In the genomic region with DNA sequence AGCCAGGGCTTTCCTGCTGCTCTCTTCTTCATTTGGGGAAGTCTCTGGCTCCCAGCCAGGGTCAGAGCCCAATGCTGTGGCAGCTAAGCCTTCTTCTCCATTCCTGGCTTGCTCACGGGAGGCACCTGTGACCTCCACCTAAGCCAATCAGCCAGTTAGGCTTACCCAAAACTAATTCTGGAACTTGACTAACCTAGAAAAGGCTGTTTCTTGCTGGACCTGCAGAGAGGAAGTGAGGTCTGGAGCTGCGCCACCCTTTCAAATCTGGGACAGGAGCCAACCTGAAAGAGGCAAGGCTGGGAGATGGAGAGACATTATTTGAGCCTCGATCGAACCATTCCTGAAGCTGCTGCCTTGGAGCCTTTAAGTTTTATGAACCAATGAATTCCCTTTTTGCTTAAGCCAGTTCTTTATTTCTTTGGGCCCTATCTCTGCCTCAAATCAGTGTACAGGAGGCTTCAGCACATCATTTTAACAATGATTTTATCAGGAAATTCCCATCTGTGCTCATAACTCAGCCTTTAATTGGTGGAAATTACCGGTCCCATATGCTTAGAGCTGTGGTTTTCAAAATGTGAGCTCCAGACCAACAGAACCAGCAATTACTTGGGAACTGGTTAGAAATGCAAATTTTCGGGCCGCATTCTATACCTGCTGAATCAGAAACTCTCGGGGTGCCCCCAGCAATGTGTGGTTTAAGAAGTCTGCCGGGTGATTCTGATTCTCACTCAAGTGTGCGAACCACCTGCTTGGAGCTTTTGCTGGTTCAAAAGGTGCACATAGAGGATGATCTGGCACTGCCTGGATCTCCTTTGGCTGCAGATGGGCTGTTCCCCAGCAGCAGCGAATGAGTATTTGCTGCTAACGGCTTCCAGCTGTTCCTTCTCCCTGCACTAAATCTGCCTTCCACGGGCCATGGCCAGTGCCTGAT, we compare ENCODE assay signal across 1 cellular context.
A peak's percentile ranks its signal among the peaks of the same experiment; 100 is the strongest.
TF ChIP-seq lines count a peak whose summit lies in the region.

No MANE protein-coding gene starts in this region.

TF ChIP-seq in GM12878, 131 proteins besides CTCF, POLR2A, EP300 and RAD21 (continued from another document):
- TF ChIP-seq, protein P1, sequence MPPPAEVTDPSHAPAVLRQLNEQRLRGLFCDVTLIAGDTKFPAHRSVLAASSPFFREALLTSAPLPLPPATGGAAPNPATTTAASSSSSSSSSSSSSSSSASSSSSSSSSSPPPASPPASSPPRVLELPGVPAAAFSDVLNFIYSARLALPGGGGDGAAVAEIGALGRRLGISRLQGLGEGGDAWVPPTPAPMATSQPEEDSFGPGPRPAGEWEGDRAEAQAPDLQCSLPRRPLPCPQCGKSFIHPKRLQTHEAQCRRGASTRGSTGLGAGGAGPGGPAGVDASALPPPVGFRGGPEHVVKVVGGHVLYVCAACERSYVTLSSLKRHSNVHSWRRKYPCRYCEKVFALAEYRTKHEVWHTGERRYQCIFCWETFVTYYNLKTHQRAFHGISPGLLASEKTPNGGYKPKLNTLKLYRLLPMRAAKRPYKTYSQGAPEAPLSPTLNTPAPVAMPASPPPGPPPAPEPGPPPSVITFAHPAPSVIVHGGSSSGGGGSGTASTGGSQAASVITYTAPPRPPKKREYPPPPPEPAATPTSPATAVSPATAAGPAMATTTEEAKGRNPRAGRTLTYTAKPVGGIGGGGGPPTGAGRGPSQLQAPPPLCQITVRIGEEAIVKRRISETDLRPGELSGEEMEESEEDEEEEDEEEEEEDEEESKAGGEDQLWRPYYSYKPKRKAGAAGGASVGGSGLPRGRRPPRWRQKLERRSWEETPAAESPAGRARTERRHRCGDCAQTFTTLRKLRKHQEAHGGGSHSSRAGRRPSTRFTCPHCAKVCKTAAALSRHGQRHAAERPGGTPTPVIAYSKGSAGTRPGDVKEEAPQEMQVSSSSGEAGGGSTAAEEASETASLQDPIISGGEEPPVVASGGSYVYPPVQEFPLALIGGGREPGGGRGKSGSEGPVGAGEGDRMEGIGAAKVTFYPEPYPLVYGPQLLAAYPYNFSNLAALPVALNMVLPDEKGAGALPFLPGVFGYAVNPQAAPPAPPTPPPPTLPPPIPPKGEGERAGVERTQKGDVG (CRISPR knock-in tag; IDR thresholded peaks at IDR 0.05), result no peak
- TF ChIP-seq ETV6 (conservative IDR thresholded peaks at IDR 0.05 in 1 of 2, IDR thresholded peaks at IDR 0.05 in 1 of 2; ENCODE audit: borderline replicate concordance in 1 of 2, low read depth in 1 of 2) (no peak), RELA (IDR thresholded peaks at IDR 0.05; ENCODE audit: borderline replicate concordance, partially characterized antibody) (no peak), IKZF1 (conservative IDR thresholded peaks at IDR 0.05) (peak; percentile 51), TCF3 (IDR thresholded peaks at IDR 0.05; ENCODE audit: borderline replicate concordance, insufficient read depth, low read depth, low read length) (peak; percentile 48; the same call in 1 of the 2 replicates), RFX5 (IDR thresholded peaks at IDR 0.05; ENCODE audit: low read depth, low read length) (no peak), MEF2A (IDR thresholded peaks at IDR 0.05; ENCODE audit: insufficient read depth, low read depth, low read length) (no peak), POU2F2 (IDR thresholded peaks at IDR 0.05; ENCODE audit: borderline replicate concordance, low read depth, low read length) (peak; percentile 87), CHD4 (IDR thresholded peaks at IDR 0.05) (no peak), BHLHE40 (IDR thresholded peaks at IDR 0.05; ENCODE audit: borderline replicate concordance in 1 of 2, low read depth in 2 of 2, low read length in 1 of 2) (peak; percentile 80 to 86), SREBF2 (IDR thresholded peaks at IDR 0.05; ENCODE audit: low read length) (no peak), STAT3 (IDR thresholded peaks at IDR 0.05; ENCODE audit: low read depth, low read length) (0 out of 2 replicates have a peak, but pooled peaks have one; percentile 64), CBFB (IDR thresholded peaks at IDR 0.05; ENCODE audit: low read depth) (0 out of 2 replicates have a peak, but pooled peaks have one; percentile 42), NR2F1 (conservative IDR thresholded peaks at IDR 0.05) (0 out of 2 replicates have a peak, but pooled peaks have one; percentile 27), BCL11A (IDR thresholded peaks at IDR 0.05; ENCODE audit: low read depth, low read length) (peak; percentile 58; the same call in 1 of the 2 replicates), SPI1 (IDR thresholded peaks at IDR 0.05; ENCODE audit: borderline replicate concordance, insufficient read depth, low read depth, low read length) (peak; percentile 85), NR2C1 (IDR thresholded peaks at IDR 0.05) (no peak), RB1 (IDR thresholded peaks at IDR 0.05; ENCODE audit: borderline replicate concordance) (no peak), MTA2 (IDR thresholded peaks at IDR 0.05; ENCODE audit: low read depth) (peak; percentile 89), MEF2B (IDR thresholded peaks at IDR 0.05; ENCODE audit: partially characterized antibody, poor library complexity, severe bottlenecking) (no peak), TCF12 (IDR thresholded peaks at IDR 0.05; ENCODE audit: low read depth, low read length) (peak; percentile 42; the same call in 1 of the 2 replicates), ASH2L (IDR thresholded peaks at IDR 0.05; ENCODE audit: borderline replicate concordance, low read depth) (no peak), ZBED1 (IDR thresholded peaks at IDR 0.05; ENCODE audit: borderline replicate concordance) (no peak), ZNF274 (IDR thresholded peaks at IDR 0.05; ENCODE audit: insufficient read depth, insufficient read length) (no peak), WRNIP1 (IDR thresholded peaks at IDR 0.05; ENCODE audit: borderline replicate concordance, low read depth, low read length) (no peak), IRF4 (IDR thresholded peaks at IDR 0.05; ENCODE audit: low read depth, low read length) (no peak), TBL1XR1 (IDR thresholded peaks at IDR 0.05; ENCODE audit: low read depth, low read length) (peak; percentile 69), EZH2 (IDR thresholded peaks at IDR 0.05; ENCODE audit: borderline replicate concordance, control insufficient read depth, low read depth, low read length) (no peak), POLR2AphosphoS5 (IDR thresholded peaks at IDR 0.05; ENCODE audit: low read length) (no peak), NFXL1 (IDR thresholded peaks at IDR 0.05; ENCODE audit: borderline replicate concordance) (no peak), IKZF2 (IDR thresholded peaks at IDR 0.05) (peak; percentile 53 to 65; a peak in 3 of 4 replicates), PAX5 (IDR thresholded peaks at IDR 0.05; ENCODE audit: borderline replicate concordance, low read depth, low read length) (peak; percentile 50; the same call in 1 of the 2 replicates), E2F8 (IDR thresholded peaks at IDR 0.05; ENCODE audit: low read depth, partially characterized antibody) (no peak), MLLT1 (IDR thresholded peaks at IDR 0.05) (0 out of 2 replicates have a peak, but pooled peaks have one; percentile 36), CHD1 (IDR thresholded peaks at IDR 0.05; ENCODE audit: low read depth, low read length) (peak; percentile 85; the same call in 1 of the 2 replicates), NFIC (IDR thresholded peaks at IDR 0.05; ENCODE audit: low read depth, low read length) (0 out of 2 replicates have a peak, but pooled peaks have one; percentile 25), ATF2 (IDR thresholded peaks at IDR 0.05; ENCODE audit: low read length) (peak; percentile 47; the same call in 1 of the 2 replicates), RUNX3 (IDR thresholded peaks at IDR 0.05; ENCODE audit: low read length) (peak; percentile 88), CREM (IDR thresholded peaks at IDR 0.05; ENCODE audit: low read depth) (no peak), JUNB (IDR thresholded peaks at IDR 0.05) (peak; percentile 11; the same call in 1 of the 2 replicates), IRF5 (IDR thresholded peaks at IDR 0.05; ENCODE audit: borderline replicate concordance) (no peak)
- TF ChIP-seq, protein P2, sequence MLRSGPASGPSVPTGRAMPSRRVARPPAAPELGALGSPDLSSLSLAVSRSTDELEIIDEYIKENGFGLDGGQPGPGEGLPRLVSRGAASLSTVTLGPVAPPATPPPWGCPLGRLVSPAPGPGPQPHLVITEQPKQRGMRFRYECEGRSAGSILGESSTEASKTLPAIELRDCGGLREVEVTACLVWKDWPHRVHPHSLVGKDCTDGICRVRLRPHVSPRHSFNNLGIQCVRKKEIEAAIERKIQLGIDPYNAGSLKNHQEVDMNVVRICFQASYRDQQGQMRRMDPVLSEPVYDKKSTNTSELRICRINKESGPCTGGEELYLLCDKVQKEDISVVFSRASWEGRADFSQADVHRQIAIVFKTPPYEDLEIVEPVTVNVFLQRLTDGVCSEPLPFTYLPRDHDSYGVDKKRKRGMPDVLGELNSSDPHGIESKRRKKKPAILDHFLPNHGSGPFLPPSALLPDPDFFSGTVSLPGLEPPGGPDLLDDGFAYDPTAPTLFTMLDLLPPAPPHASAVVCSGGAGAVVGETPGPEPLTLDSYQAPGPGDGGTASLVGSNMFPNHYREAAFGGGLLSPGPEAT (IDR thresholded peaks at IDR 0.05; ENCODE audit: low read depth), result peak; percentile 79
- TF ChIP-seq, protein P3, sequence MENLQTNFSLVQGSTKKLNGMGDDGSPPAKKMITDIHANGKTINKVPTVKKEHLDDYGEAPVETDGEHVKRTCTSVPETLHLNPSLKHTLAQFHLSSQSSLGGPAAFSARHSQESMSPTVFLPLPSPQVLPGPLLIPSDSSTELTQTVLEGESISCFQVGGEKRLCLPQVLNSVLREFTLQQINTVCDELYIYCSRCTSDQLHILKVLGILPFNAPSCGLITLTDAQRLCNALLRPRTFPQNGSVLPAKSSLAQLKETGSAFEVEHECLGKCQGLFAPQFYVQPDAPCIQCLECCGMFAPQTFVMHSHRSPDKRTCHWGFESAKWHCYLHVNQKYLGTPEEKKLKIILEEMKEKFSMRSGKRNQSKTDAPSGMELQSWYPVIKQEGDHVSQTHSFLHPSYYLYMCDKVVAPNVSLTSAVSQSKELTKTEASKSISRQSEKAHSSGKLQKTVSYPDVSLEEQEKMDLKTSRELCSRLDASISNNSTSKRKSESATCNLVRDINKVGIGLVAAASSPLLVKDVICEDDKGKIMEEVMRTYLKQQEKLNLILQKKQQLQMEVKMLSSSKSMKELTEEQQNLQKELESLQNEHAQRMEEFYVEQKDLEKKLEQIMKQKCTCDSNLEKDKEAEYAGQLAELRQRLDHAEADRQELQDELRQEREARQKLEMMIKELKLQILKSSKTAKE (IDR thresholded peaks at IDR 0.05; ENCODE audit: low read depth, poor library complexity, severe bottlenecking), result peak; percentile 89
